8 cellular contexts compared by ENCODE assay signal in genomic region chr2:172556284-172557033, GRCh38. TPM values are rescaled to one million over a fixed set of nuclear protein-coding genes. Genes with fewer than 3 reads are reported as not detected.
DNase-seq lines count a peak whose midpoint lies in the region; ATAC-seq, FAIRE-seq and TF ChIP-seq lines count a peak whose summit lies in the region.

No MANE protein-coding gene starts in this region.

- intact Hi-C loops in sigmoid colon (cut with DNase I) = loop anchor here (5.0 to 10.0 kb wide), 2 partner anchors 454 to 498 kb away; partner anchors contain the start of gene DLX2

- no peaks in the 10 kb centered on the region for H3K27me3 ChIP-seq in SU-DHL-6 (ENCODE audit: low read length)
- no peaks in the 10 kb centered on the region for H3K27me3 ChIP-seq in adipocyte (replicated peaks; ENCODE audit: control insufficient read depth, insufficient read depth, low read length)
- H3K27me3 ChIP-seq in right atrium auricular region = no peaks in the 10 kb centered on the region
- no peaks in the 10 kb centered on the region for H3K27me3 ChIP-seq in sigmoid colon

- H3F3A ChIP-seq in SU-DHL-6 (ENCODE audit: insufficient read depth) = 0 out of 2 replicates have a peak, but pooled peaks cover 3% of the 10 kb centered on the region

- no peaks in the 10 kb centered on the region for H3K9me2 ChIP-seq in SU-DHL-6 (replicated peaks; ENCODE audit: insufficient read depth, low read length)

- H3K36me3 ChIP-seq in SU-DHL-6 (ENCODE audit: low read length) (no peaks in the 10 kb centered on the region), adipocyte (ENCODE audit: control insufficient read depth, insufficient read depth, low read length, severe bottlenecking) (peaks cover 4% of the 10 kb centered on the region), right atrium auricular region (no peaks in the 10 kb centered on the region), sigmoid colon (no peaks in the 10 kb centered on the region)

- no peak for TF ChIP-seq EP300 in sigmoid colon (IDR thresholded peaks at IDR 0.05)

- H3K4me1 ChIP-seq in adipocyte (ENCODE audit: control insufficient read depth, insufficient read depth, low read length) = peaks cover 35% of the 10 kb centered on the region
- peaks cover 0 to 17% of the 10 kb centered on the region in 2 donors for H3K4me1 ChIP-seq in right atrium auricular region
- peaks cover 0 to 20% (median 10%) of the 10 kb centered on the region in 4 donors for H3K4me1 ChIP-seq in sigmoid colon

- H3K4me2 ChIP-seq in SU-DHL-6 (ENCODE audit: low read depth, low read length, poor library complexity, severe bottlenecking) = peak overlapping the region; percentile 87

- H4K20me1 ChIP-seq in SU-DHL-6 (ENCODE audit: low read depth, low read length) = no peaks in the 10 kb centered on the region

- H3K27ac ChIP-seq in SU-DHL-6 (ENCODE audit: low read depth, low read length) (peak overlapping the region; percentile 76), right atrium auricular region (peak overlapping the region; percentile 88 to 94), sigmoid colon (peak overlapping the region; percentile 85 to 96 (median 91))

- DNase-seq in GDM1 (lab: John Stamatoyannopoulos, UW) = peak; percentile 65
- DNase-seq in KG1 (lab: John Stamatoyannopoulos, UW) = peak; percentile 54
- DNase-seq in adipocyte (ENCODE audit: low read depth) = peak; percentile 78
- no peak for DNase-seq in right atrium auricular region (ENCODE audit: low spot score)
- DNase-seq in sigmoid colon = peak; percentile 74
- no peak for DNase-seq in D721Med (ENCODE audit: insufficient read length, low spot score)

- peak; percentile 72 for ATAC-seq in GM21825 (IDR thresholded peaks at IDR 0.05; ENCODE audit: unreplicated experiment)

- H3K9ac ChIP-seq in SU-DHL-6 (ENCODE audit: low read length) = peak overlapping the region; percentile 93
- H3K9ac ChIP-seq in adipocyte (ENCODE audit: low read length) = peak overlapping the region; percentile 91

- peaks cover 24% of the 10 kb centered on the region for H3K79me2 ChIP-seq in SU-DHL-6 (ENCODE audit: insufficient read depth, low read length)

- TF ChIP-seq CTCF in SU-DHL-6 (IDR thresholded peaks at IDR 0.05; ENCODE audit: insufficient read depth, low read length, poor library complexity, severe bottlenecking) (no peak), right atrium auricular region (IDR thresholded peaks at IDR 0.05) (no peak), sigmoid colon (IDR thresholded peaks at IDR 0.05) (no peak), D721Med (IDR thresholded peaks at IDR 0.05; ENCODE audit: insufficient read depth, missing control alignments) (no peak)

- FAIRE-seq in D721Med (lab: Jason Lieb, UNC) = no peak

- H3K4me3 ChIP-seq in SU-DHL-6 (ENCODE audit: insufficient read depth, low read length, poor library complexity, severe bottlenecking) (peak overlapping the region; percentile 81), adipocyte (ENCODE audit: low read length) (peak overlapping the region; percentile 93), right atrium auricular region (peak overlapping the region; percentile 81 to 83), sigmoid colon (peak overlapping the region; percentile 48 to 98 (median 82))

- no peak for TF ChIP-seq POLR2A in sigmoid colon (IDR thresholded peaks at IDR 0.05)

- H2AFZ ChIP-seq in SU-DHL-6 (ENCODE audit: low read depth, low read length, severe bottlenecking) = peak overlapping the region; percentile 88

- H3K9me3 ChIP-seq in SU-DHL-6 (ENCODE audit: insufficient read depth, low read length) = no peaks in the 10 kb centered on the region
- no peaks in the 10 kb centered on the region for H3K9me3 ChIP-seq in adipocyte (ENCODE audit: control insufficient read depth, low read length)
- no peaks in the 10 kb centered on the region for H3K9me3 ChIP-seq in right atrium auricular region
- H3K9me3 ChIP-seq in sigmoid colon = no peaks in the 10 kb centered on the region

- WGBS in sigmoid colon, 2 donors = 1% methylated on average over 52 of the region's 52 CpGs

RNA-seq across cellular contexts. Expression of gene PDK1, which starts 0.6 kb away (rescaled TPM):
- total RNA-seq in right atrium auricular region = 10 to 100 TPM; 26.6 to 33.0 TPM
- 10 to 100 TPM in 3 of 4 donors, 1 to 10 TPM in 1; 6.4 to 15.0 (median 12.4) TPM for total RNA-seq in sigmoid colon
- 1 to 10 TPM; 3.5 to 4.8 (median 4.8) TPM for polyA plus RNA-seq in sigmoid colon

Comparison
In these comparisons a context has a peak if more than half of its experiments do, and no peak if none do; other contexts are left out.
1. DNase-seq: peak in GDM1 (single experiment), KG1 (single experiment), adipocyte (single experiment) and sigmoid colon (single experiment); none in right atrium auricular region (single experiment) and D721Med (single experiment).
2. Peak in every context shown above with its lines, with median percentiles within 50 percentile points of each other: H3K27ac ChIP-seq and H3K4me3 ChIP-seq.